9 cellular contexts compared by ENCODE assay signal in the genomic region with DNA sequence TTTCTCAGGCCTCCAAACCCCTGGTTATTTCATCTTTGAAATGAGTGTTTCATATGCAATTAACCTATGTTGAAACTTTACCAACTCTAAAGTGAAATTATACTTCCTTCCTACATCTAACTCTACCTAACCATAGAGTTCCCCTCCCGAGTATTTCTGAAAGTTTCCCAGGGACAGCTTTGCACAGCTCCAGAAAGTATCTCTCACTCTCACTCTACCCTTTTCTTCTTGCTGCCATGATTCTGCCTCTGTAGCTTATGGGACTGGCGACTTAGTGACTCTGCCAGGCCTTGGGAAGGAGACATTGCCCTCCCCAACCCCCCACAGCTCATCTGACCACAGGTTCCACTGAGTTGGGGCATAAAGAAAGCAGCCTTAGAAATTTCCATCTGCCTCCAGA.
DNase-seq lines count a peak whose midpoint lies in the region; ATAC-seq lines count a peak whose summit lies in the region.
"Had no signal": no experiment of that assay in that cellular context is flagged by ENCODE, and none has a peak within 500 bp of the region (broad histone marks: within the 10 kb centered on the region; RNA-seq: fewer than 3 reads in every experiment).

No MANE protein-coding gene starts in this region.

- no peak overlapping the region for H3K4me3 Mint-ChIP-seq in activated naive CD4-positive, alpha-beta T cell treated with anti-CD3 and anti-CD28 coated beads for 36 hours
- peak overlapping the region in 1 of 4 donors; percentile 76 for H3K4me3 Mint-ChIP-seq in IgD-negative memory B cell
- H3K4me3 Mint-ChIP-seq in activated naive CD8-positive, alpha-beta T cell treated with anti-CD3 and anti-CD28 coated beads, Interleukin-2, amount 10 ng/mL, durations not matched to agents 7 days and 5 days: peak overlapping the region; percentile 80
- peak overlapping the region; percentile 74 to 87 for H3K4me3 Mint-ChIP-seq in stimulated activated naive CD8-positive, alpha-beta T cell treated with anti-CD3 and anti-CD28 coated beads, Interleukin-15, amount 100 ng/mL, for 72 hours

- DNase-seq in activated naive CD4-positive, alpha-beta T cell treated with anti-CD3 and anti-CD28 coated beads for 36 hours: no peak
- no peak for DNase-seq in activated naive CD4-positive, alpha-beta T cell (lab: John Stamatoyannopoulos, UW)
- no peak for DNase-seq in activated naive CD8-positive, alpha-beta T cell treated with anti-CD3 and anti-CD28 coated beads, Interleukin-2, amount 10 ng/mL, durations not matched to agents 7 days and 5 days
- peak in 1 of 2 donors; percentile 23 for DNase-seq in stimulated activated naive CD8-positive, alpha-beta T cell treated with anti-CD3 and anti-CD28 coated beads, Interleukin-15, amount 100 ng/mL, for 72 hours
- DNase-seq in hepatic stellate cell (ENCODE audit: low spot score) (no peak), DMS 273 (lab: John Stamatoyannopoulos, UW; ENCODE audit: unreplicated experiment) (no peak), substantia nigra (lab: John Stamatoyannopoulos, UW) (no peak)
- DNase-seq: T1000 had no signal

- no peaks in the 10 kb centered on the region for H3K36me3 Mint-ChIP-seq in activated naive CD4-positive, alpha-beta T cell treated with anti-CD3 and anti-CD28 coated beads for 36 hours (ENCODE audit: low read depth)
- peaks cover 2% of the 10 kb centered on the region for H3K36me3 Mint-ChIP-seq in IgD-negative memory B cell
- H3K36me3 Mint-ChIP-seq in activated naive CD8-positive, alpha-beta T cell treated with anti-CD3 and anti-CD28 coated beads, Interleukin-2, amount 10 ng/mL, durations not matched to agents 7 days and 5 days: no peaks in the 10 kb centered on the region

- ATAC-seq in activated naive CD8-positive, alpha-beta T cell treated with anti-CD3 and anti-CD28 coated beads, Interleukin-2, amount 10 ng/mL, durations not matched to agents 7 days and 5 days (ENCODE audit: low read depth): no peak
- ATAC-seq in stimulated activated naive CD8-positive, alpha-beta T cell treated with anti-CD3 and anti-CD28 coated beads, Interleukin-15, amount 100 ng/mL, for 72 hours: no peak

- H3K27me3 Mint-ChIP-seq in activated naive CD4-positive, alpha-beta T cell treated with anti-CD3 and anti-CD28 coated beads for 36 hours (ENCODE audit: low read depth): no peaks in the 10 kb centered on the region
- H3K27me3 Mint-ChIP-seq in IgD-negative memory B cell: no peaks in the 10 kb centered on the region
- no peaks in the 10 kb centered on the region for H3K27me3 Mint-ChIP-seq in activated naive CD8-positive, alpha-beta T cell treated with anti-CD3 and anti-CD28 coated beads, Interleukin-2, amount 10 ng/mL, durations not matched to agents 7 days and 5 days
- no peaks in the 10 kb centered on the region for H3K27me3 Mint-ChIP-seq in stimulated activated naive CD8-positive, alpha-beta T cell treated with anti-CD3 and anti-CD28 coated beads, Interleukin-15, amount 100 ng/mL, for 72 hours

- CTCF ChIA-PET in activated naive CD4-positive, alpha-beta T cell treated with anti-CD3 and anti-CD28 coated beads for 36 hours (lab: Charles Lee): interaction anchor here (1.6 kb wide), 2 partner anchors 104 to 106 kb away, joined by 3 to 4 read pairs; no protein-coding TSS in a partner anchor

- H3K27ac Mint-ChIP-seq in activated naive CD4-positive, alpha-beta T cell treated with anti-CD3 and anti-CD28 coated beads for 36 hours: peak overlapping the region; percentile 90
- H3K27ac Mint-ChIP-seq in IgD-negative memory B cell: peak overlapping the region; percentile 16 to 50 (median 37)
- H3K27ac Mint-ChIP-seq in activated naive CD8-positive, alpha-beta T cell treated with anti-CD3 and anti-CD28 coated beads, Interleukin-2, amount 10 ng/mL, durations not matched to agents 7 days and 5 days: peak overlapping the region; percentile 99
- peak overlapping the region; percentile 95 to 100 for H3K27ac Mint-ChIP-seq in stimulated activated naive CD8-positive, alpha-beta T cell treated with anti-CD3 and anti-CD28 coated beads, Interleukin-15, amount 100 ng/mL, for 72 hours

- H3K27ac ChIP-seq in substantia nigra (ENCODE audit: low read depth, low read length, poor library complexity, severe bottlenecking): no peak overlapping the region

- H3K4me1 Mint-ChIP-seq in activated naive CD4-positive, alpha-beta T cell treated with anti-CD3 and anti-CD28 coated beads for 36 hours (ENCODE audit: low read depth): peaks cover 57% of the 10 kb centered on the region
- H3K4me1 Mint-ChIP-seq in IgD-negative memory B cell: peaks cover 49 to 60% (median 50%) of the 10 kb centered on the region in 3 donors
- peaks cover 72% of the 10 kb centered on the region for H3K4me1 Mint-ChIP-seq in activated naive CD8-positive, alpha-beta T cell treated with anti-CD3 and anti-CD28 coated beads, Interleukin-2, amount 10 ng/mL, durations not matched to agents 7 days and 5 days
- H3K4me1 Mint-ChIP-seq in stimulated activated naive CD8-positive, alpha-beta T cell treated with anti-CD3 and anti-CD28 coated beads, Interleukin-15, amount 100 ng/mL, for 72 hours: peaks cover 86% of the 10 kb centered on the region

- no peaks in the 10 kb centered on the region for H3K9me3 Mint-ChIP-seq in activated naive CD4-positive, alpha-beta T cell treated with anti-CD3 and anti-CD28 coated beads for 36 hours
- no peaks in the 10 kb centered on the region for H3K9me3 Mint-ChIP-seq in IgD-negative memory B cell
- no peaks in the 10 kb centered on the region for H3K9me3 Mint-ChIP-seq in activated naive CD8-positive, alpha-beta T cell treated with anti-CD3 and anti-CD28 coated beads, Interleukin-2, amount 10 ng/mL, durations not matched to agents 7 days and 5 days
- no peaks in the 10 kb centered on the region for H3K9me3 Mint-ChIP-seq in stimulated activated naive CD8-positive, alpha-beta T cell treated with anti-CD3 and anti-CD28 coated beads, Interleukin-15, amount 100 ng/mL, for 72 hours

- POLR2A ChIA-PET in activated naive CD8-positive, alpha-beta T cell treated with anti-CD3 and anti-CD28 coated beads, Interleukin-2, amount 10 ng/mL, durations not matched to agents 7 days and 5 days (lab: Charles Lee): interaction anchor here (0.8 to 2.7 kb wide), 3 partner anchors 10 to 108 kb away, joined by 4 to 19 read pairs (median 4); a partner anchor contains a TSS

- intact Hi-C loops in activated naive CD4-positive, alpha-beta T cell treated with anti-CD3 and anti-CD28 coated beads for 36 hours (cut with micrococcal nuclease): loop anchor here (2.0 to 10.0 kb wide), 6 partner anchors 265 to 1731 kb away; a partner anchor contains a TSS

Comparison
In these comparisons a context has a peak if more than half of its experiments do, and no peak if none do; other contexts are left out.
1. H3K27ac Mint-ChIP-seq: peak in every context shown above with its lines; median percentile 99 in activated naive CD8-positive, alpha-beta T cell treated with anti-CD3 and anti-CD28 coated beads, Interleukin-2, amount 10 ng/mL, durations not matched to agents 7 days and 5 days; 98 in stimulated activated naive CD8-positive, alpha-beta T cell treated with anti-CD3 and anti-CD28 coated beads, Interleukin-15, amount 100 ng/mL, for 72 hours; 90 in activated naive CD4-positive, alpha-beta T cell treated with anti-CD3 and anti-CD28 coated beads for 36 hours; 37 in IgD-negative memory B cell.